31 cellular contexts compared by ENCODE assay signal in the genomic region with DNA sequence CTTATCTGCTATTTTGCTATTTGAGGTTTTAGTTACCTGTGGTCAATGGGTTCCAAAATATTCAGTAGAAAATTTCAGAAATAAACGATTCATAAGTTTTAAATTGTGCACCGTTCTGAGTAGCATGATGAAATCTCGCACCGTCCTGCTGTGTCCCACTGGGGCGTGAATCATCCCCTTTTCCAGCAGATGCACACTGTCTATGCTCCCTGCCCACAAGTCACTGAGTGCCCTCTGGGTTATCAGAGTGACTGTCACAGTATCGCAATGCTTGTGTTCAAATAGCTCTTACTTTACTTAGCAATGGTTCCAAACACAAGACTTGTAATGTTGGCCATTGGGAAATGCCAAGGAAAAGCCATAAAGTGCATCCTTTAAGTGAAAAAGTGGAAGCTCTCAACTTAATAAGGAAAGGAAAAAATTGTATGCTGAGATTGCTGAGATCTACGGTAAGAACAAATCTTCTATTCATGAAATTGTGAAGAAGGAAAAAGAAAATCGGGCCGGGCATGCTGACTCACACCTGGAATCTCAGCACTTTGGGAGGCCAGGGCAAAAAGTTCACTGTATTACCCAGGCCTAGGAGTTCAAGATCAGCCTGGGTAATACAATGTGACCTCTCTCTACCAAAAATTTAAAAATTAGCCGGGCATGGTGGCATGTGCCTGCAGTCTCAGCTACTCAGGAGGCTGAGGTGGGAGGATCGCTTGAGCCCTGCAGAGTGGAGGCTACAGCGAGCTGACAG. TPM values are rescaled to one million over a fixed set of nuclear protein-coding genes. Genes with fewer than 3 reads are reported as not detected.
"Had no signal": no experiment of that assay in that cellular context is flagged by ENCODE, and none has a peak within 500 bp of the region (broad histone marks: within the 10 kb centered on the region; RNA-seq: fewer than 3 reads in every experiment).

No MANE protein-coding gene starts in this region.

- H3K4me1 Mint-ChIP-seq: activated naive CD4-positive, alpha-beta T cell treated with anti-CD3 and anti-CD28 coated beads, Interleukin-2, amount 50 U/mL, for 24 hours; activated naive CD8-positive, alpha-beta T cell treated with anti-CD3 and anti-CD28 coated beads, Interleukin-2, amount 10 ng/mL, durations not matched to agents 7 days and 5 days; activated T-helper 17 cell treated with anti-CD3 and anti-CD28 coated beads, Interleukin-2, amount 50 U/mL, for 72 hours; central memory CD8-positive, alpha-beta T cell had no signal

- H3K27ac Mint-ChIP-seq: activated CD8-positive, alpha-beta T cell treated with anti-CD3 and anti-CD28 coated beads for 36 hours; activated naive CD4-positive, alpha-beta T cell treated with anti-CD3 and anti-CD28 coated beads, Interleukin-2, amount 50 U/mL, for 24 hours; activated naive CD8-positive, alpha-beta T cell treated with anti-CD3 and anti-CD28 coated beads, Interleukin-2, amount 10 ng/mL, durations not matched to agents 7 days and 5 days; activated T-cell treated with anti-CD3 and anti-CD28 coated beads, Interleukin-2, amount 50 U/mL, for 72 hours; activated T-helper 17 cell treated with anti-CD3 and anti-CD28 coated beads, Interleukin-2, amount 50 U/mL, for 72 hours had no signal

- H3K27me3 ChIP-seq: ascending aorta, cardiac muscle cell had no signal

- DNase-seq: activated CD4-positive, alpha-beta T cell treated with anti-CD3 and anti-CD28 coated beads for 1 hour; activated CD4-positive, alpha-beta T cell treated with anti-CD3 and anti-CD28 coated beads for 48 hours; activated CD4-positive, CD25-positive, alpha-beta regulatory T cell; activated CD8-positive, alpha-beta T cell treated with anti-CD3 and anti-CD28 coated beads for 36 hours; activated effector memory CD4-positive, alpha-beta T cell treated with anti-CD3 and anti-CD28 coated beads, Interleukin-2, amount 50 U/mL, for 16 hours; activated naive CD4-positive, alpha-beta T cell; activated naive CD8-positive, alpha-beta T cell treated with anti-CD3 and anti-CD28 coated beads, Interleukin-2, amount 10 ng/mL, durations not matched to agents 7 days and 5 days; activated T-cell treated with anti-CD3 and anti-CD28 coated beads, Interleukin-2, amount 50 U/mL, for 1 hour; activated T-cell treated with anti-CD3 and anti-CD28 coated beads, Interleukin-2, amount 50 U/mL, for 72 hours; amygdala; NCI-H1105; NCI-H1417 treated with DMSO at 0.1 percent for 48 hours; NCI-H2029; NCI-H345; NCI-H510A; NCI-H526; NCI-H748 treated with DMSO at 0.1 percent for 48 hours; PC-9; Right ventricle myocardium superior; SW 1271; T-helper 1 cell; T-helper 2 cell; T-helper 9 cell; WERI-Rb-1 had no signal

- H3K9me3 Mint-ChIP-seq: activated CD8-positive, alpha-beta T cell treated with anti-CD3 and anti-CD28 coated beads for 36 hours; activated naive CD4-positive, alpha-beta T cell treated with anti-CD3 and anti-CD28 coated beads, Interleukin-2, amount 50 U/mL, for 24 hours; activated naive CD8-positive, alpha-beta T cell treated with anti-CD3 and anti-CD28 coated beads, Interleukin-2, amount 10 ng/mL, durations not matched to agents 7 days and 5 days; activated T-cell treated with anti-CD3 and anti-CD28 coated beads, Interleukin-2, amount 50 U/mL, for 72 hours; activated T-helper 17 cell treated with anti-CD3 and anti-CD28 coated beads, Interleukin-2, amount 50 U/mL, for 72 hours; central memory CD8-positive, alpha-beta T cell had no signal

- H3K36me3 ChIP-seq: ascending aorta, cardiac muscle cell, WERI-Rb-1 had no signal

- H3K4me3 ChIP-seq: ascending aorta, cardiac muscle cell, K562, PC-9 had no signal

- H3K36me3 Mint-ChIP-seq: activated naive CD4-positive, alpha-beta T cell treated with anti-CD3 and anti-CD28 coated beads, Interleukin-2, amount 50 U/mL, for 24 hours; activated naive CD8-positive, alpha-beta T cell treated with anti-CD3 and anti-CD28 coated beads, Interleukin-2, amount 10 ng/mL, durations not matched to agents 7 days and 5 days had no signal

- ATAC-seq: activated CD8-positive, alpha-beta T cell treated with anti-CD3 and anti-CD28 coated beads for 36 hours; activated T-cell treated with anti-CD3 and anti-CD28 coated beads, Interleukin-2, amount 50 U/mL, for 72 hours; activated T-helper 17 cell treated with anti-CD3 and anti-CD28 coated beads, Interleukin-2, amount 50 U/mL, for 72 hours; K562 had no signal

- H3K27ac ChIP-seq: cardiac muscle cell, PC-9, WERI-Rb-1 had no signal

- H3K4me3 Mint-ChIP-seq: activated CD8-positive, alpha-beta T cell treated with anti-CD3 and anti-CD28 coated beads for 36 hours; activated naive CD4-positive, alpha-beta T cell treated with anti-CD3 and anti-CD28 coated beads, Interleukin-2, amount 50 U/mL, for 24 hours; activated naive CD8-positive, alpha-beta T cell treated with anti-CD3 and anti-CD28 coated beads, Interleukin-2, amount 10 ng/mL, durations not matched to agents 7 days and 5 days; activated T-cell treated with anti-CD3 and anti-CD28 coated beads, Interleukin-2, amount 50 U/mL, for 72 hours; activated T-helper 17 cell treated with anti-CD3 and anti-CD28 coated beads, Interleukin-2, amount 50 U/mL, for 72 hours; central memory CD8-positive, alpha-beta T cell had no signal

- H3K9me3 ChIP-seq: ascending aorta had no signal

RNA-seq across cellular contexts. Expression of gene COL4A3, which starts 13.3 kb away (rescaled TPM):
- total RNA-seq: activated CD8-positive, alpha-beta memory T cell treated with anti-CD3 and anti-CD28 coated beads for 36 hours; activated CD8-positive, alpha-beta T cell treated with anti-CD3 and anti-CD28 coated beads for 36 hours; activated naive CD8-positive, alpha-beta T cell treated with anti-CD3 and anti-CD28 coated beads, Interleukin-2, amount 10 ng/mL, durations not matched to agents 7 days and 5 days; cardiac muscle cell; K562 had no signal
- polyA plus RNA-seq: K562 had no signal

RNA-seq across cellular contexts. Expression of gene COL4A4, which starts 13.8 kb away (rescaled TPM):
- total RNA-seq: activated CD8-positive, alpha-beta memory T cell treated with anti-CD3 and anti-CD28 coated beads for 36 hours; activated CD8-positive, alpha-beta T cell treated with anti-CD3 and anti-CD28 coated beads for 36 hours; activated naive CD8-positive, alpha-beta T cell treated with anti-CD3 and anti-CD28 coated beads, Interleukin-2, amount 10 ng/mL, durations not matched to agents 7 days and 5 days; K562 had no signal
